In the genomic region with DNA sequence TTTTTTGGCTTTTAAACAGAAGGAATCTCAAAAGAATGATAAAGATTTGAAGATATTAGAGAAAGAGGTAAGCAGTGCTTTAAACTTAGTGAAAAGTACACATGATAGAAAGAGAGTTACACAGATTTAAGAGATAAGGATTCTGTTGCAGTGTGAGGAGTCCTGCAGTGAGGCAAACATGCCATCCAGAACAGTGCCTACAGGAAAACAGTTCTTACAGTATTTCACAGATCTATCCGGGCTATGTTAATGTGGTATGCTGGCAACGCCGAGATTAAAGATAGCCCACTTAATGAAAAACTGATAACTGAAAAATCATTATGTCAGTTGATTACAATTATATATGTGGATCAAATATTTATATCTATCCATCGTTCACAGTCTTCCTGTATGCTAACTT, we compare ENCODE assay signal across 1 cellular context.
TF ChIP-seq lines count a peak whose summit lies in the region.

No MANE protein-coding gene starts in this region.

TF ChIP-seq in GM12878, 131 proteins besides CTCF, POLR2A, EP300 and RAD21:
- no peak for TF ChIP-seq SIX5 (IDR thresholded peaks at IDR 0.05; ENCODE audit: low read depth, low read length, severe bottlenecking)
- no peak for TF ChIP-seq CHD1 (IDR thresholded peaks at IDR 0.05; ENCODE audit: low read depth, low read length)
- TF ChIP-seq SREBF2 (IDR thresholded peaks at IDR 0.05; ENCODE audit: low read length) = no peak
- no peak for TF ChIP-seq ESRRA (IDR thresholded peaks at IDR 0.05; ENCODE audit: low read length)
- TF ChIP-seq MAX (IDR thresholded peaks at IDR 0.05; ENCODE audit: low read depth, low read length) = no peak
- TF ChIP-seq KDM1A (IDR thresholded peaks at IDR 0.05; ENCODE audit: borderline replicate concordance) = no peak
- TF ChIP-seq MTA2 (IDR thresholded peaks at IDR 0.05; ENCODE audit: low read depth) = no peak
- no peak for TF ChIP-seq EED (IDR thresholded peaks at IDR 0.05; ENCODE audit: low read depth)
- no peak for TF ChIP-seq LARP7 (IDR thresholded peaks at IDR 0.05)
- no peak for TF ChIP-seq SMAD1 (IDR thresholded peaks at IDR 0.05; ENCODE audit: low read depth, partially characterized antibody)
- TF ChIP-seq PAX5 (IDR thresholded peaks at IDR 0.05; ENCODE audit: borderline replicate concordance, low read depth, low read length) = no peak
- no peak for TF ChIP-seq FOS (IDR thresholded peaks at IDR 0.05; ENCODE audit: borderline replicate concordance, extremely low read depth, insufficient read length)
- TF ChIP-seq, protein P1, sequence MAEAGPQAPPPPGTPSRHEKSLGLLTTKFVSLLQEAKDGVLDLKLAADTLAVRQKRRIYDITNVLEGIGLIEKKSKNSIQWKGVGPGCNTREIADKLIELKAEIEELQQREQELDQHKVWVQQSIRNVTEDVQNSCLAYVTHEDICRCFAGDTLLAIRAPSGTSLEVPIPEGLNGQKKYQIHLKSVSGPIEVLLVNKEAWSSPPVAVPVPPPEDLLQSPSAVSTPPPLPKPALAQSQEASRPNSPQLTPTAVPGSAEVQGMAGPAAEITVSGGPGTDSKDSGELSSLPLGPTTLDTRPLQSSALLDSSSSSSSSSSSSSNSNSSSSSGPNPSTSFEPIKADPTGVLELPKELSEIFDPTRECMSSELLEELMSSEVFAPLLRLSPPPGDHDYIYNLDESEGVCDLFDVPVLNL (IDR thresholded peaks at IDR 0.05; ENCODE audit: low read depth, low read length) = no peak
- no peak for TF ChIP-seq BACH1 (IDR thresholded peaks at IDR 0.05; ENCODE audit: borderline replicate concordance)
- no peak for TF ChIP-seq JUNB (IDR thresholded peaks at IDR 0.05)
- TF ChIP-seq TAF1 (IDR thresholded peaks at IDR 0.05; ENCODE audit: borderline replicate concordance, low read depth, low read length) = no peak
- TF ChIP-seq ZNF217 (IDR thresholded peaks at IDR 0.05) = no peak
- TF ChIP-seq, protein P2, sequence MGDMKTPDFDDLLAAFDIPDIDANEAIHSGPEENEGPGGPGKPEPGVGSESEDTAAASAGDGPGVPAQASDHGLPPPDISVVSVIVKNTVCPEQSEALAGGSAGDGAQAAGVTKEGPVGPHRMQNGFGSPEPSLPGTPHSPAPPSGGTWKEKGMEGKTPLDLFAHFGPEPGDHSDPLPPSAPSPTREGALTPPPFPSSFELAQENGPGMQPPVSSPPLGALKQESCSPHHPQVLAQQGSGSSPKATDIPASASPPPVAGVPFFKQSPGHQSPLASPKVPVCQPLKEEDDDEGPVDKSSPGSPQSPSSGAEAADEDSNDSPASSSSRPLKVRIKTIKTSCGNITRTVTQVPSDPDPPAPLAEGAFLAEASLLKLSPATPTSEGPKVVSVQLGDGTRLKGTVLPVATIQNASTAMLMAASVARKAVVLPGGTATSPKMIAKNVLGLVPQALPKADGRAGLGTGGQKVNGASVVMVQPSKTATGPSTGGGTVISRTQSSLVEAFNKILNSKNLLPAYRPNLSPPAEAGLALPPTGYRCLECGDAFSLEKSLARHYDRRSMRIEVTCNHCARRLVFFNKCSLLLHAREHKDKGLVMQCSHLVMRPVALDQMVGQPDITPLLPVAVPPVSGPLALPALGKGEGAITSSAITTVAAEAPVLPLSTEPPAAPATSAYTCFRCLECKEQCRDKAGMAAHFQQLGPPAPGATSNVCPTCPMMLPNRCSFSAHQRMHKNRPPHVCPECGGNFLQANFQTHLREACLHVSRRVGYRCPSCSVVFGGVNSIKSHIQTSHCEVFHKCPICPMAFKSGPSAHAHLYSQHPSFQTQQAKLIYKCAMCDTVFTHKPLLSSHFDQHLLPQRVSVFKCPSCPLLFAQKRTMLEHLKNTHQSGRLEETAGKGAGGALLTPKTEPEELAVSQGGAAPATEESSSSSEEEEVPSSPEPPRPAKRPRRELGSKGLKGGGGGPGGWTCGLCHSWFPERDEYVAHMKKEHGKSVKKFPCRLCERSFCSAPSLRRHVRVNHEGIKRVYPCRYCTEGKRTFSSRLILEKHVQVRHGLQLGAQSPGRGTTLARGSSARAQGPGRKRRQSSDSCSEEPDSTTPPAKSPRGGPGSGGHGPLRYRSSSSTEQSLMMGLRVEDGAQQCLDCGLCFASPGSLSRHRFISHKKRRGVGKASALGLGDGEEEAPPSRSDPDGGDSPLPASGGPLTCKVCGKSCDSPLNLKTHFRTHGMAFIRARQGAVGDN (IDR thresholded peaks at IDR 0.05) = no peak
- TF ChIP-seq MLLT1 (IDR thresholded peaks at IDR 0.05) = no peak
